Comparison of ENCODE assay signal across 19 cellular contexts in the genomic region with DNA sequence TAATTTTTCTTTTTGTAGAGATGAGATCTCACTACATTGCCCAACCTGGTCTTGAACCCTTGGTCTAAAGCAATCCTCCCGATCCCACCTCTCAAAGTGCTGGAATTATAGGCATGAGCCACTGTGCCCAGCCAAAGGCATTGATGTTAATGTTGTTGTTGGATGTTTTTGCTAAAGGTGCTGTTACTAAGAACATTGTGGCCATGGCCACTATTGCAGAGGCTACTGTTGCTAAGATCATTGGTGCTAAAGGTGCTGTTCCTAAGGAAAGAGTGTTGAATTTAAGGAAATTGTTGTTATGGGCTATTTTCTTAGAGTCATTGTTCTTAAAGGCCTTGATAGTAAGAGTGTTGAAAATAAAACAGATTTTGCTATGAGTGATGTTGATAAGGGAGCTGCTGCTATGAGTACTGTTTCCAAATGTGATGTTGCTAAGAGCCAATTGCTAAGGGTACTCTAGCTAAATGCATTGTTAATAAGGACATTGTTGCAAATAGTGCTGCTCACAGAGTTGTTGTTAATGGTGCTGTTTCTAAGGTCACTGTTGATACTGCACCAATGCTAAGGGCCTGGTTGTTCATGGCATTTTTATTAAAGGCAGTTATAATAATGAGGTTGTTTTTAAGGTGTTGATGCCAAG. TPM values are rescaled to one million over a fixed set of nuclear protein-coding genes. Genes with fewer than 3 reads are reported as not detected.
"Had no signal": no experiment of that assay in that cellular context is flagged by ENCODE, and none has a peak within 500 bp of the region (broad histone marks: within the 10 kb centered on the region; RNA-seq: fewer than 3 reads in every experiment).

No MANE protein-coding gene starts in this region.

RNA-seq across cellular contexts. Expression of a gene that starts 52.0 kb away (rescaled TPM):
- total RNA-seq: hepatocyte, kidney epithelial cell, left lobe of liver, lower leg skin, lung, mesothelial cell of epicardium, mononuclear cell, natural killer cell, occipital lobe, osteocyte, posterior vena cava, psoas muscle, sigmoid colon, spleen, subcutaneous adipose tissue, suprapubic skin, thoracic aorta, upper lobe of right lung had no signal
- polyA plus RNA-seq: hepatocyte, lung, psoas muscle, sigmoid colon, small intestine, spleen had no signal
